ENCODE assay signal across 11 cellular contexts in the genomic region with DNA sequence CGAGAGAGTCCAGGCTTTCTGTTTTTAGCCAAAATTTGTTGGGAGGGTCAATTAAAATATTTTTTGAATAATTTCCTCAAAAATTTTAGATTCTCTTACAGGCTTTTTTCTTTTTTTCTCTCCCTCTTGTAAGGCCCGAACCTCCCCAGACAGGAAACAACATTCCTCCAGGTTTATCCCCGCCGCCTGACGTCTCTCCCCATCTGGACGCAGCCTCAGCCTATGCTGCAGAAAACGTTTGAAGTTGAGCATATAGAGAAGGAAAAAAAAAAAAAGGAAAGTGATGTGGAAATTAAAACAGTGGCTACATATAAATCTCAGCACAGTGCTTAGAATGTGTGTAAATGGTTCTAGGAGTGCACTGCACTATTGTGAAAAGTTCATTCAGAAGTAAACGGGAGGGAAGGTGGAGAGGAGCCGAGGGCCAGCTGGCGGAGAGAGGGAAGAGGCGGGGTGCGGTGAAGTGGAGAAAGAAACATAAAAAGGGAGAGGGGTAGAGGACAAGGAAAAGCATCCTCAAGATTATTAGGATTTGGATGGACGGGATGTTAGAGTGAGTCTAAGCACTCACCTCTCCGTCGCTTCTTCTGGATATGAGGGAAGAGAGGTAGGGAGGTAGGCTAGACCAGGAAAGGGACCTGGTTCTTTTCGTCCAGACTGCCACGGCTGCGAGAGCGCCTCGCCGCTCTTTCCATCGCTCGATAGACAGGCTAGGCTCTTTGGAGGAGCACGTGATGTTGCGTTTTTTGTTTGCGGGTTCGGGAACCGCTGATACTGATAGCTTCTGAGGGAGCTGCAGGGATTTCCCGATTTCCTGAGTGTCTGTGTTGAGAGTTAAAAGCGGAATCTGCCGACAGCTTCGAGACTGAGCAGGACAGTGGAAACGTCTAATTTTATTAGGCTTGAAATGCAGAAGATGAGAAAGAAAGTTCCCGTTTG.
DNase-seq lines count a peak whose midpoint lies in the region; ATAC-seq and TF ChIP-seq lines count a peak whose summit lies in the region.
"Had no signal": no experiment of that assay in that cellular context is flagged by ENCODE, and none has a peak within 500 bp of the region (broad histone marks: within the 10 kb centered on the region; RNA-seq: fewer than 3 reads in every experiment).

No MANE protein-coding gene starts in this region.

- peaks cover 0 to 5% (median 0%) of the 10 kb centered on the region in 3 donors for H3K9me3 Mint-ChIP-seq in IgD-negative memory B cell
- H3K9me3 Mint-ChIP-seq in chondrocyte (ENCODE audit: low read depth) = no peaks in the 10 kb centered on the region
- H3K9me3 Mint-ChIP-seq in nephron progenitor cell = peaks cover 16% of the 10 kb centered on the region

- CTCF ChIA-PET in GM10248 (lab: Yijun Ruan, JAX) = interaction anchor here (2.1 to 2.5 kb wide), 2 partner anchors 13 to 14 kb away, joined by 6 to 11 read pairs; no protein-coding TSS in a partner anchor

- intact Hi-C loops in left colon (cut with DNase I, micrococcal nuclease) = no loop called here

- H3K27ac Mint-ChIP-seq in IgD-negative memory B cell (peak overlapping the region; percentile 31 to 49 (median 35)), chondrocyte (ENCODE audit: unreplicated experiment) (no peak overlapping the region), nephron progenitor cell (no peak overlapping the region)

- H3K36me3 Mint-ChIP-seq in IgD-negative memory B cell = no peaks in the 10 kb centered on the region
- H3K36me3 Mint-ChIP-seq in chondrocyte (ENCODE audit: low read depth) = no peaks in the 10 kb centered on the region
- no peaks in the 10 kb centered on the region for H3K36me3 Mint-ChIP-seq in nephron progenitor cell (ENCODE audit: low read depth)

- no peak for ATAC-seq in GM21786 (IDR thresholded peaks at IDR 0.05; ENCODE audit: unreplicated experiment)
- no peak for ATAC-seq in left colon

- H3K4me1 Mint-ChIP-seq in IgD-negative memory B cell (peaks cover 0 to 6% (median 4%) of the 10 kb centered on the region in 3 donors), chondrocyte (ENCODE audit: low read depth) (peaks cover 12% of the 10 kb centered on the region), nephron progenitor cell (peaks cover 14% of the 10 kb centered on the region)

- TF ChIP-seq CTCF in chondrocyte (IDR thresholded peaks at IDR 0.05) = no peak
- no peak for TF ChIP-seq CTCF in nephron progenitor cell (IDR thresholded peaks at IDR 0.05)
- TF ChIP-seq CTCF in GM10248 (IDR thresholded peaks at IDR 0.05; ENCODE audit: control extremely low read depth, extremely low read depth, low read depth, missing control alignments) = no peak

- POLR2A ChIA-PET in GM10248 (lab: Yijun Ruan, JAX) = no interaction called here

- H3K27me3 Mint-ChIP-seq in IgD-negative memory B cell = peaks cover 59% of the 10 kb centered on the region
- H3K27me3 Mint-ChIP-seq in chondrocyte (ENCODE audit: low read depth) = peaks cover 59% of the 10 kb centered on the region
- H3K27me3 Mint-ChIP-seq in nephron progenitor cell (ENCODE audit: low read depth, poor library complexity) = peaks cover 99% of the 10 kb centered on the region

- DNase-seq in DMS 273 treated with DMSO at 0.1 percent for 48 hours (lab: John Stamatoyannopoulos, UW) (peak; percentile 33), chondrocyte (ENCODE audit: low spot score) (no peak), nephron progenitor cell (no peak), left colon (no peak), mesenteric fat pad (ENCODE audit: low spot score) (no peak), GM10248 (ENCODE audit: extremely low spot score) (no peak)
- DNase-seq: DMS53, NCI-H526 treated with DMSO at 0.1 percent for 48 hours, right lobe of liver had no signal

- no peak overlapping the region for H3K4me3 Mint-ChIP-seq in IgD-negative memory B cell
- peak overlapping the region; percentile 35 for H3K4me3 Mint-ChIP-seq in chondrocyte (ENCODE audit: unreplicated experiment)
- H3K4me3 Mint-ChIP-seq in nephron progenitor cell = peak overlapping the region; percentile 76

Comparison
In these comparisons a context has a peak if more than half of its experiments do, and no peak if none do; other contexts are left out.
1. H3K27ac Mint-ChIP-seq: peak in IgD-negative memory B cell (3 of 3); none in chondrocyte (single experiment) and nephron progenitor cell (single experiment).
2. H3K4me3 Mint-ChIP-seq: peak in chondrocyte (single experiment) and nephron progenitor cell (single experiment); none in IgD-negative memory B cell (0 of 4).